In genomic region chr19:48644355-48644754, GRCh38 we compare ENCODE assay signal across 9 cellular contexts. TPM values are rescaled to one million over a fixed set of nuclear protein-coding genes. Genes with fewer than 3 reads are reported as not detected.
DNase-seq lines count a peak whose midpoint lies in the region; ATAC-seq, FAIRE-seq and TF ChIP-seq lines count a peak whose summit lies in the region.
"Had no signal": no experiment of that assay in that cellular context is flagged by ENCODE, and none has a peak within 500 bp of the region (broad histone marks: within the 10 kb centered on the region; RNA-seq: fewer than 3 reads in every experiment).

No MANE protein-coding gene starts in this region.

- H3K4me2 ChIP-seq in K562 (ENCODE audit: insufficient read depth, low read length): peak overlapping the region; percentile 84
- peak overlapping the region; percentile 98 for H3K4me2 ChIP-seq in neuronal stem cell (ENCODE audit: insufficient read depth, low read length, poor library complexity, severe bottlenecking)

- H3K4me1 ChIP-seq in HAP-1: peaks cover 15% of the 10 kb centered on the region
- peaks cover 21 to 44% of the 10 kb centered on the region in 2 experiments; a peak in 4 of 5 replicates for H3K4me1 ChIP-seq in K562 (replicated peaks in 1 of 2; ENCODE audit: control insufficient read depth in 2 of 2, insufficient read depth in 2 of 2, low read length in 2 of 2)
- peaks cover 10 to 17% of the 10 kb centered on the region in 2 donors for H3K4me1 ChIP-seq in neuronal stem cell (ENCODE audit: control insufficient read depth in 2 of 2, insufficient read depth in 1 of 2, low read depth in 1 of 2, low read length in 2 of 2)

- no peak for TF ChIP-seq POLR2A in K562 (conservative IDR thresholded peaks at IDR 0.05)

- H2BK5ac ChIP-seq in neuronal stem cell (ENCODE audit: low read length): peak overlapping the region; percentile 66

- TF ChIP-seq EP300 in K562 (IDR thresholded peaks at IDR 0.05; ENCODE audit: low read length): no peak

- no peaks in the 10 kb centered on the region for H4K20me1 ChIP-seq in K562 (replicated peaks; ENCODE audit: control insufficient read depth, insufficient read depth, low read length)

- H3K36me3 ChIP-seq in HAP-1 (replicated peaks) (no peaks in the 10 kb centered on the region), K562 (ENCODE audit: control insufficient read depth, insufficient read depth, low read length) (no peaks in the 10 kb centered on the region), neuronal stem cell (replicated peaks in 1 of 2; ENCODE audit: control insufficient read depth in 2 of 2, insufficient read depth in 2 of 2, low read length in 2 of 2) (peaks cover 0 to 3% of the 10 kb centered on the region in 2 donors)
- H3K36me3 ChIP-seq: brain microvascular endothelial cell had no signal

- H2BK12ac ChIP-seq in neuronal stem cell (ENCODE audit: low read length): peak overlapping the region; percentile 73

- intact Hi-C loops in K562 (cut with micrococcal nuclease): no loop called here

- H3K79me1 ChIP-seq in neuronal stem cell (ENCODE audit: low read depth, low read length): peaks cover 9% of the 10 kb centered on the region

- H3K4me3 ChIP-seq in HAP-1 (peak overlapping the region; percentile 40), K562 (no peak overlapping the region), neuronal stem cell (ENCODE audit: low read length in 2 of 2) (peak overlapping the region; percentile 3 to 31)

- BruUV-seq in K562 (replicated peaks; lab: Mats Ljungman, UMichigan): no TSS peak

- peak overlapping the region; percentile 76 for H3K4ac ChIP-seq in neuronal stem cell (ENCODE audit: low read length)

- H3K9me3 ChIP-seq in HAP-1 (no peaks in the 10 kb centered on the region), K562 (replicated peaks; ENCODE audit: control insufficient read depth, insufficient read depth, low read depth, low read length) (no peaks in the 10 kb centered on the region), neuronal stem cell (replicated peaks in 1 of 2; ENCODE audit: control insufficient read depth in 2 of 2, insufficient read depth in 1 of 2, low read depth in 1 of 2, low read length in 2 of 2) (peaks cover 0 to 1% of the 10 kb centered on the region in 2 donors)

- H3K14ac ChIP-seq in neuronal stem cell (ENCODE audit: low read length): no peak overlapping the region

- H3K9ac ChIP-seq in K562 (ENCODE audit: insufficient read depth in 1 of 2, low read depth in 2 of 2, low read length in 2 of 2) (peak overlapping the region in 1 of 2 experiments; percentile 40; a peak in 1 of 4 replicates), neuronal stem cell (ENCODE audit: low read depth, low read length, poor library complexity) (no peak overlapping the region)

- no peak overlapping the region for H4K91ac ChIP-seq in neuronal stem cell (ENCODE audit: low read depth, low read length, poor library complexity)

- DNase-seq in HAP-1 (ENCODE audit: low spot score in 2 of 2) (no peak), K562 (ENCODE audit: extremely low read depth in 1 of 4, low spot score in 3 of 4) (no peak), neuronal stem cell (ENCODE audit: low spot score) (no peak), OCI-M1 (lab: John Stamatoyannopoulos, UW) (no peak), NCI-H146 treated with DMSO at 0.1 percent for 48 hours (lab: John Stamatoyannopoulos, UW; ENCODE audit: unreplicated experiment) (no peak)

- POLR2A ChIA-PET in K562 (lab: Yijun Ruan, JAX): interaction anchor here (0.6 to 1.0 kb wide), 2 partner anchors 103 to 156 kb away, joined by 3 read pairs; no protein-coding TSS in a partner anchor

- FAIRE-seq in K562 (lab: Jason Lieb, UNC): no peak

- peak overlapping the region; percentile 96 for H2AK5ac ChIP-seq in neuronal stem cell (ENCODE audit: low read depth, low read length)

- H2BK15ac ChIP-seq in neuronal stem cell (ENCODE audit: low read length): peak overlapping the region; percentile 75

- H2AFZ ChIP-seq in K562 (ENCODE audit: low read depth, low read length): peak overlapping the region; percentile 73
- H2AFZ ChIP-seq in neuronal stem cell (ENCODE audit: low read length): peak overlapping the region; percentile 71

- H2BK120ac ChIP-seq in neuronal stem cell (ENCODE audit: low read depth, low read length): no peak overlapping the region

- H3K27me3 ChIP-seq in HAP-1 (ENCODE audit: low read depth) (no peaks in the 10 kb centered on the region), K562 (ENCODE audit: control insufficient read depth in 2 of 2, insufficient read depth in 2 of 2, low read length in 2 of 2) (no peaks in the 10 kb centered on the region), neuronal stem cell (ENCODE audit: control insufficient read depth in 3 of 3, insufficient read depth in 3 of 3, low read depth in 1 of 3, low read length in 3 of 3) (no peaks in the 10 kb centered on the region)
- H3K27me3 ChIP-seq: brain microvascular endothelial cell, foreskin keratinocyte had no signal

- H3K27ac ChIP-seq in K562 (ENCODE audit: extremely low read depth, low read depth, low read length) (no peak overlapping the region), neuronal stem cell (replicated peaks; ENCODE audit: low read length) (no peak overlapping the region)
- H3K27ac ChIP-seq: brain microvascular endothelial cell, foreskin keratinocyte had no signal

- CTCF ChIA-PET in K562 (lab: Yijun Ruan, JAX; ENCODE audit: low intra/inter-chr PET ratio): interaction anchor here (0.8 kb wide), 1 partner anchor 94 kb away, joined by 4 read pairs; no protein-coding TSS in a partner anchor

- 68% methylated on average over 4 of the region's 4 CpGs for WGBS in K562 (ENCODE audit: insufficient coverage, low coverage, missing lambda C conversion rate)
- no CpG with 5 or more reads among the region's 4 CpGs for WGBS in neuronal stem cell (ENCODE audit: extremely low coverage in 2 of 2, insufficient read length in 2 of 2, insufficient replicate concordance in 1 of 2), 2 donors

- H3K23ac ChIP-seq in neuronal stem cell (ENCODE audit: low read depth, low read length, poor library complexity): peak overlapping the region; percentile 34

- in situ Hi-C loops in HAP-1 (cut with MboI; ENCODE audit: low sequenced_read_pairs) (loop anchor here (10.0 kb wide), 1 partner anchor 320 kb away; the partner anchor contains the start of gene FTL), K562 (cut with MboI) (loop anchor here (5.0 to 10.0 kb wide), 2 partner anchors 193 to 330 kb away; partner anchors contain the start of gene HSD17B14)

- peaks cover 7% of the 10 kb centered on the region; the same call in 2 of the 3 replicates for H3K79me2 ChIP-seq in K562 (ENCODE audit: control insufficient read depth, insufficient read depth, low read length)

- no peak for TF ChIP-seq RAD21 in K562 (CRISPR knock-in tag; conservative IDR thresholded peaks at IDR 0.05 in 1 of 2, IDR thresholded peaks at IDR 0.05 in 1 of 2)

- peak overlapping the region; percentile 83 for H3K18ac ChIP-seq in neuronal stem cell (ENCODE audit: low read length)

- no peaks in the 10 kb centered on the region for H3K9me1 ChIP-seq in K562 (ENCODE audit: control insufficient read depth, insufficient read depth, low read length)

- peak overlapping the region; percentile 19 for H4K8ac ChIP-seq in neuronal stem cell (ENCODE audit: low read depth, low read length)

- ATAC-seq in K562: no peak
- ATAC-seq in HG03135 (IDR thresholded peaks at IDR 0.05; ENCODE audit: unreplicated experiment): no peak

- no peak for TF ChIP-seq CTCF in K562 (IDR thresholded peaks at IDR 0.05 in 2 of 3, conservative IDR thresholded peaks at IDR 0.05 in 1 of 3; ENCODE audit: insufficient read depth in 2 of 3, low read depth in 1 of 3, low read length in 3 of 3)

RNA-seq across cellular contexts. Expression of gene CA11, which starts 1.6 kb away (rescaled TPM):
- 3.6 and 10.9 TPM in 2 replicates for total RNA-seq in K562 (2011; cell fraction: chromatin; rRNA removed; ENCODE audit: low replicate concordance)
- total RNA-seq in K562 (2011; cell fraction: nucleolus; rRNA removed): 3.8 and 4.2 TPM in 2 replicates
- 4.3 and 8.0 TPM in 2 replicates for total RNA-seq in K562 (2011; cell fraction: nucleoplasm; rRNA removed)
- total RNA-seq in K562 (2014; rRNA removed) (19.9 and 37.7 TPM in 2 replicates), K562 (2014; rRNA removed; fragmentation: Illumina TruSeq; extraction: Trizol) (2.4 and 2.9 TPM in 2 replicates), K562 (2015; rRNA removed; fragmentation: Illumina TruSeq; extraction: Trizol) (7.5 and 8.3 TPM in 2 replicates), K562 (2021) (14.8 and 16.2 TPM in 2 replicates)
- polyA plus RNA-seq in K562 (2011; rRNA removed) (4.1 and 8.1 TPM in 2 replicates), K562 (2014; fragmentation: Illumina TruSeq; extraction: Trizol) (12.7 and 22.5 TPM in 2 replicates), K562 (2014; fragmentation: Nextera tagmentation; extraction: Ambion mirVana) (10 to 100 TPM in 1 of 2 experiments, 1 to 10 TPM in 1; 6.3 to 11.5 TPM), K562 (2014; rRNA removed) (8.2 and 19.3 TPM in 2 replicates)
- polyA plus RNA-seq in K562 (2011; cell fraction: cytosol; rRNA removed): 9.2 and 10.8 TPM in 2 replicates
- 14.9 and 15.1 TPM in 2 replicates for polyA plus RNA-seq in K562 (2011; cell fraction: nucleus; rRNA removed)
- polyA plus RNA-seq in K562 (2012): 23.4 and 24.4 TPM in 2 replicates
- 1.7 and 4.4 TPM in 2 replicates for polyA minus RNA-seq in K562 (2011; rRNA and poly(A)+ RNA removed)
- 4.6 and 5.4 TPM in 2 replicates for polyA minus RNA-seq in K562 (2011; cell fraction: cytosol; rRNA and poly(A)+ RNA removed)
- 1.9 and 2.2 TPM in 2 replicates for polyA minus RNA-seq in K562 (2011; cell fraction: nucleus; rRNA and poly(A)+ RNA removed)
- polyA plus RNA-seq in neuronal stem cell (2013, experiment 1 of 2): 117 TPM
- 126 TPM for polyA plus RNA-seq in neuronal stem cell (2013, experiment 2 of 2)

RNA-seq across cellular contexts. Expression of gene DBP, which starts 7.2 kb away (rescaled TPM):
- total RNA-seq in K562 (2011; cell fraction: chromatin; rRNA removed; ENCODE audit: low replicate concordance): 1.9 and 3.2 TPM in 2 replicates
- total RNA-seq in K562 (2011; cell fraction: nucleolus; rRNA removed): 1.8 and 2.2 TPM in 2 replicates
- 2.1 and 3.3 TPM in 2 replicates for total RNA-seq in K562 (2011; cell fraction: nucleoplasm; rRNA removed)
- total RNA-seq in K562 (2014; rRNA removed): 3.6 and 5.0 TPM in 2 replicates
- 0.96 and 1.1 TPM in 2 replicates for total RNA-seq in K562 (2014; rRNA removed; fragmentation: Illumina TruSeq; extraction: Trizol)
- total RNA-seq in K562 (2015; rRNA removed; fragmentation: Illumina TruSeq; extraction: Trizol): 3.7 and 3.9 TPM in 2 replicates
- 2.6 and 5.5 TPM in 2 replicates for total RNA-seq in K562 (2021)
- polyA plus RNA-seq in K562 (2011; rRNA removed): 0.45 and 1.1 TPM in 2 replicates
- polyA plus RNA-seq in K562 (2011; cell fraction: cytosol; rRNA removed): 1.0 and 1.3 TPM in 2 replicates
- 1.2 and 1.5 TPM in 2 replicates for polyA plus RNA-seq in K562 (2011; cell fraction: nucleus; rRNA removed)
- polyA plus RNA-seq in K562 (2012): 4.6 and 5.2 TPM in 2 replicates
- 1.8 and 2.1 TPM in 2 replicates for polyA plus RNA-seq in K562 (2014; fragmentation: Illumina TruSeq; extraction: Trizol)
- under 1 TPM; 0.25 to 0.64 TPM for polyA plus RNA-seq in K562 (2014; fragmentation: Nextera tagmentation; extraction: Ambion mirVana)
- polyA plus RNA-seq in K562 (2014; rRNA removed): 1.6 and 3.8 TPM in 2 replicates
- 0.49 and 0.99 TPM in 2 replicates for polyA minus RNA-seq in K562 (2011; rRNA and poly(A)+ RNA removed)
- polyA minus RNA-seq in K562 (2011; cell fraction: cytosol; rRNA and poly(A)+ RNA removed): 0.38 and 1.8 TPM in 2 replicates
- polyA minus RNA-seq in K562 (2011; cell fraction: nucleus; rRNA and poly(A)+ RNA removed): 0.67 and 2.7 TPM in 2 replicates
- 17.9 TPM for polyA plus RNA-seq in neuronal stem cell (2013, experiment 1 of 2)
- polyA plus RNA-seq in neuronal stem cell (2013, experiment 2 of 2): 16.7 TPM

RNA-seq across cellular contexts. Expression of gene SPHK2, which starts 25.0 kb away (rescaled TPM):
- 16.1 and 40.7 TPM in 2 replicates for total RNA-seq in K562 (2011; cell fraction: chromatin; rRNA removed; ENCODE audit: low replicate concordance)
- total RNA-seq in K562 (2011; cell fraction: nucleolus; rRNA removed): 26.3 and 31.7 TPM in 2 replicates
- total RNA-seq in K562 (2011; cell fraction: nucleoplasm; rRNA removed): 25.7 and 33.8 TPM in 2 replicates
- 4.0 and 8.2 TPM in 2 replicates for total RNA-seq in K562 (2014; rRNA removed)
- 2.1 and 2.9 TPM in 2 replicates for total RNA-seq in K562 (2014; rRNA removed; fragmentation: Illumina TruSeq; extraction: Trizol)
- 5.4 and 5.5 TPM in 2 replicates for total RNA-seq in K562 (2015; rRNA removed; fragmentation: Illumina TruSeq; extraction: Trizol)
- 13.9 and 15.2 TPM in 2 replicates for total RNA-seq in K562 (2021)
- polyA plus RNA-seq in K562 (2011; rRNA removed): 2.0 and 3.5 TPM in 2 replicates
- polyA plus RNA-seq in K562 (2011; cell fraction: cytosol; rRNA removed): 2.7 and 9.3 TPM in 2 replicates
- polyA plus RNA-seq in K562 (2011; cell fraction: nucleus; rRNA removed): 11.1 and 18.6 TPM in 2 replicates
- polyA plus RNA-seq in K562 (2012): 7.0 and 7.3 TPM in 2 replicates
- polyA plus RNA-seq in K562 (2014; fragmentation: Illumina TruSeq; extraction: Trizol): 2.6 and 6.4 TPM in 2 replicates
- polyA plus RNA-seq in K562 (2014; fragmentation: Nextera tagmentation; extraction: Ambion mirVana): under 1 TPM; 0.10 to 0.17 TPM
- polyA plus RNA-seq in K562 (2014; rRNA removed): 9.0 and 10.8 TPM in 2 replicates
- polyA minus RNA-seq in K562 (2011; rRNA and poly(A)+ RNA removed): 2.8 and 3.5 TPM in 2 replicates
- polyA minus RNA-seq in K562 (2011; cell fraction: cytosol; rRNA and poly(A)+ RNA removed): 5.3 and 7.7 TPM in 2 replicates
- polyA minus RNA-seq in K562 (2011; cell fraction: nucleus; rRNA and poly(A)+ RNA removed): 8.6 and 9.6 TPM in 2 replicates
- 25.6 TPM for polyA plus RNA-seq in neuronal stem cell (2013, experiment 1 of 2)
- 23.7 TPM for polyA plus RNA-seq in neuronal stem cell (2013, experiment 2 of 2)

RNA-seq across cellular contexts. Expression of gene RPL18, which starts 25.4 kb away (rescaled TPM):
- total RNA-seq in K562 (2011; cell fraction: chromatin; rRNA removed; ENCODE audit: low replicate concordance): 185 and 358 TPM in 2 replicates
- 779 and 884 TPM in 2 replicates for total RNA-seq in K562 (2011; cell fraction: nucleolus; rRNA removed)
- 712 and 996 TPM in 2 replicates for total RNA-seq in K562 (2011; cell fraction: nucleoplasm; rRNA removed)
- total RNA-seq in K562 (2014; rRNA removed) (2,565 and 3,619 TPM in 2 replicates), K562 (2014; rRNA removed; fragmentation: Illumina TruSeq; extraction: Trizol) (1,358 and 1,367 TPM in 2 replicates), K562 (2015; rRNA removed; fragmentation: Illumina TruSeq; extraction: Trizol) (2,022 and 2,084 TPM in 2 replicates), K562 (2021) (2,028 and 2,113 TPM in 2 replicates)
- polyA plus RNA-seq in K562 (2011; rRNA removed) (1,530 and 1,971 TPM in 2 replicates), K562 (2014; fragmentation: Illumina TruSeq; extraction: Trizol) (1,653 and 2,262 TPM in 2 replicates), K562 (2014; fragmentation: Nextera tagmentation; extraction: Ambion mirVana) (100 to 1,000 TPM; 312 to 402 TPM), K562 (2014; rRNA removed) (2,460 and 2,635 TPM in 2 replicates)
- polyA plus RNA-seq in K562 (2011; cell fraction: cytosol; rRNA removed): 2,544 and 3,068 TPM in 2 replicates
- 847 and 901 TPM in 2 replicates for polyA plus RNA-seq in K562 (2011; cell fraction: nucleus; rRNA removed)
- polyA plus RNA-seq in K562 (2012): 2,553 and 4,056 TPM in 2 replicates
- polyA minus RNA-seq in K562 (2011; rRNA and poly(A)+ RNA removed): 413 and 534 TPM in 2 replicates
- 805 and 1,017 TPM in 2 replicates for polyA minus RNA-seq in K562 (2011; cell fraction: cytosol; rRNA and poly(A)+ RNA removed)
- 167 and 323 TPM in 2 replicates for polyA minus RNA-seq in K562 (2011; cell fraction: nucleus; rRNA and poly(A)+ RNA removed)
- polyA plus RNA-seq in neuronal stem cell (2013, experiment 1 of 2): 2,801 TPM
- polyA plus RNA-seq in neuronal stem cell (2013, experiment 2 of 2): 2,729 TPM

RNA-seq across cellular contexts. Expression of gene NTN5, which starts 28.5 kb away (rescaled TPM):
- total RNA-seq in K562 (2011; cell fraction: chromatin; rRNA removed; ENCODE audit: low replicate concordance): 0.32 TPM in 1 of 2 replicates, not detected in the other
- total RNA-seq in K562 (2011; cell fraction: nucleolus; rRNA removed): 0.13 TPM in 1 of 2 replicates, not detected in the other
- total RNA-seq in K562 (2011; cell fraction: nucleoplasm; rRNA removed): 0.31 TPM in 1 of 2 replicates, not detected in the other
- total RNA-seq in K562 (2014; rRNA removed) (not detected in 2 replicates), K562 (2014; rRNA removed; fragmentation: Illumina TruSeq; extraction: Trizol) (not detected in 2 replicates), K562 (2015; rRNA removed; fragmentation: Illumina TruSeq; extraction: Trizol) (not detected in 2 replicates), K562 (2021) (not detected in 2 replicates)
- polyA plus RNA-seq in K562 (2011; rRNA removed) (0.04 TPM in 1 of 2 replicates, not detected in the other), K562 (2014; fragmentation: Illumina TruSeq; extraction: Trizol) (not detected in 2 replicates), K562 (2014; fragmentation: Nextera tagmentation; extraction: Ambion mirVana) (not detected), K562 (2014; rRNA removed) (0.07 TPM in 1 of 2 replicates, not detected in the other)
- polyA plus RNA-seq in K562 (2011; cell fraction: cytosol; rRNA removed): not detected in 2 replicates
- polyA plus RNA-seq in K562 (2011; cell fraction: nucleus; rRNA removed): 0.09 and 0.21 TPM in 2 replicates
- 0.07 and 0.28 TPM in 2 replicates for polyA plus RNA-seq in K562 (2012)
- not detected in 2 replicates for polyA minus RNA-seq in K562 (2011; rRNA and poly(A)+ RNA removed)
- polyA minus RNA-seq in K562 (2011; cell fraction: cytosol; rRNA and poly(A)+ RNA removed): not detected in 2 replicates
- not detected in 2 replicates for polyA minus RNA-seq in K562 (2011; cell fraction: nucleus; rRNA and poly(A)+ RNA removed)
- 1.2 TPM for polyA plus RNA-seq in neuronal stem cell (2013, experiment 1 of 2)
- 1.3 TPM for polyA plus RNA-seq in neuronal stem cell (2013, experiment 2 of 2)
- total RNA-seq: foreskin keratinocyte, Right ventricle myocardium superior had no signal
- polyA plus RNA-seq: foreskin keratinocyte had no signal
